In the genomic region with DNA sequence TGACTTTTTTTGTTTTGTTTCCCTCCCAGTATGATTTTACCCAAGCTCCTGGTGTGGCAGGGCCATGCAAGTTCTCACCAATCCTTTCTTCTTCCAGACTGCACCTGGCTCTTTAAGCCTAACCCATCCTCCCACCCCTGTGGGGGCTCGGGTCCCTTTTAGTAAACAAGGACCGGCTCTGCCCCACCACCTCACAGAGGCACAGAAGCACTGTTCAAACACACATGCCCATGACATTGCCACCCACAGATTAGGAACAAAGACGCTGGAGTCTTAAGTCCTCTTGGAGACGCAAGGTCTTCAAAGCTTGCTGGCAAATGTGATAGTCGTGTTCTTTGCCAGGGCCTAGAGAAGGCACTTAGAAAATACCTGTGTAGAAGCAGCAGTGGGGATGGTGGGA, we compare ENCODE assay signal across 21 cellular contexts.
"Had no signal": no experiment of that assay in that cellular context is flagged by ENCODE, and none has a peak within 500 bp of the region (broad histone marks: within the 10 kb centered on the region; RNA-seq: fewer than 3 reads in every experiment).

No MANE protein-coding gene starts in this region.

- H3K79me2 ChIP-seq: hepatocyte had no signal

- H2AFZ ChIP-seq: hepatocyte had no signal

- H3K4me3 ChIP-seq: dorsolateral prefrontal cortex, hepatocyte, lower lobe of right lung, suprapubic skin, upper lobe of left lung had no signal

- H3K27ac Mint-ChIP-seq: activated B cell treated with CpG ODN at 0.5 μM for 24 hours; activated CD4-positive, alpha-beta memory T cell treated with anti-CD3 and anti-CD28 coated beads, Interleukin-2, amount 10 ng/mL, durations not matched to agents 7 days and 5 days; activated CD8-positive, alpha-beta memory T cell treated with anti-CD3 and anti-CD28 coated beads, Interleukin-2, amount 10 ng/mL, durations not matched to agents 7 days and 5 days; activated naive CD8-positive, alpha-beta T cell treated with anti-CD3 and anti-CD28 coated beads, Interleukin-2, amount 10 ng/mL, durations not matched to agents 7 days and 5 days; activated T-helper 2 cell treated with anti-CD3 and anti-CD28 coated beads, Interferon-gamma antibody, Interleukin-2, Interleukin-4, amounts not matched to agents 10 μg/mL and 5 μg/mL and 100 μg/mL, durations not matched to agents 14 hours and 24 hours and 36 hours; natural killer cell; stimulated activated naive CD8-positive, alpha-beta T cell treated with anti-CD3 and anti-CD28 coated beads, Interleukin-15, Interleukin-2, amounts not matched to agents 100 ng/mL and 50 ng/mL, for 24 hours had no signal

- H3K27ac ChIP-seq: brain microvascular endothelial cell, foreskin keratinocyte, hepatocyte, lower lobe of right lung, suprapubic skin, upper lobe of left lung had no signal

- DNase-seq: activated B cell treated with CpG ODN at 0.5 μM for 24 hours; activated CD4-positive, alpha-beta memory T cell treated with anti-CD3 and anti-CD28 coated beads, Interleukin-2, amount 10 ng/mL, durations not matched to agents 7 days and 5 days; activated CD4-positive, alpha-beta T cell treated with anti-CD3 and anti-CD28 coated beads for 4 hours; activated CD8-positive, alpha-beta memory T cell treated with anti-CD3 and anti-CD28 coated beads, Interleukin-2, amount 10 ng/mL, durations not matched to agents 7 days and 5 days; activated naive CD4-positive, alpha-beta T cell treated with Interleukin-2 at 50 U/mL for 16 hours; activated naive CD8-positive, alpha-beta T cell treated with anti-CD3 and anti-CD28 coated beads, Interleukin-2, amount 10 ng/mL, durations not matched to agents 7 days and 5 days; amygdala; brain microvascular endothelial cell; central memory CD4-positive, alpha-beta T cell; dorsolateral prefrontal cortex; foreskin keratinocyte; lower lobe of right lung; natural killer cell; stimulated activated CD4-positive, alpha-beta T cell treated with anti-CD3 and anti-CD28 coated beads, Interleukin-12 subunit alpha, Interleukin-12 subunit beta, amount 100 ng/mL, for 4 hours; upper lobe of left lung had no signal

- H3K4me2 ChIP-seq: hepatocyte had no signal

- H3K9me3 Mint-ChIP-seq: activated B cell treated with CpG ODN at 0.5 μM for 24 hours; activated CD4-positive, alpha-beta memory T cell treated with anti-CD3 and anti-CD28 coated beads, Interleukin-2, amount 10 ng/mL, durations not matched to agents 7 days and 5 days; activated naive CD8-positive, alpha-beta T cell treated with anti-CD3 and anti-CD28 coated beads, Interleukin-2, amount 10 ng/mL, durations not matched to agents 7 days and 5 days; activated T-helper 2 cell treated with anti-CD3 and anti-CD28 coated beads, Interferon-gamma antibody, Interleukin-2, Interleukin-4, amounts not matched to agents 10 μg/mL and 5 μg/mL and 100 μg/mL, durations not matched to agents 14 hours and 24 hours and 36 hours; natural killer cell; stimulated activated naive CD8-positive, alpha-beta T cell treated with anti-CD3 and anti-CD28 coated beads, Interleukin-15, Interleukin-2, amounts not matched to agents 100 ng/mL and 50 ng/mL, for 24 hours had no signal

- H3K4me1 Mint-ChIP-seq: activated CD4-positive, alpha-beta memory T cell treated with anti-CD3 and anti-CD28 coated beads, Interleukin-2, amount 10 ng/mL, durations not matched to agents 7 days and 5 days; activated CD8-positive, alpha-beta memory T cell treated with anti-CD3 and anti-CD28 coated beads, Interleukin-2, amount 10 ng/mL, durations not matched to agents 7 days and 5 days; activated naive CD8-positive, alpha-beta T cell treated with anti-CD3 and anti-CD28 coated beads, Interleukin-2, amount 10 ng/mL, durations not matched to agents 7 days and 5 days; natural killer cell had no signal

- H3K4me3 Mint-ChIP-seq: activated B cell treated with CpG ODN at 0.5 μM for 24 hours; activated CD4-positive, alpha-beta memory T cell treated with anti-CD3 and anti-CD28 coated beads, Interleukin-2, amount 10 ng/mL, durations not matched to agents 7 days and 5 days; activated CD8-positive, alpha-beta memory T cell treated with anti-CD3 and anti-CD28 coated beads, Interleukin-2, amount 10 ng/mL, durations not matched to agents 7 days and 5 days; activated naive CD8-positive, alpha-beta T cell treated with anti-CD3 and anti-CD28 coated beads, Interleukin-2, amount 10 ng/mL, durations not matched to agents 7 days and 5 days; natural killer cell; stimulated activated naive CD8-positive, alpha-beta T cell treated with anti-CD3 and anti-CD28 coated beads, Interleukin-15, Interleukin-2, amounts not matched to agents 100 ng/mL and 50 ng/mL, for 24 hours had no signal

- H3K9me3 ChIP-seq: lower lobe of right lung, suprapubic skin, upper lobe of left lung had no signal

- H3K27me3 Mint-ChIP-seq: activated B cell treated with CpG ODN at 0.5 μM for 24 hours; activated CD4-positive, alpha-beta memory T cell treated with anti-CD3 and anti-CD28 coated beads, Interleukin-2, amount 10 ng/mL, durations not matched to agents 7 days and 5 days; activated CD8-positive, alpha-beta memory T cell treated with anti-CD3 and anti-CD28 coated beads, Interleukin-2, amount 10 ng/mL, durations not matched to agents 7 days and 5 days; stimulated activated naive CD8-positive, alpha-beta T cell treated with anti-CD3 and anti-CD28 coated beads, Interleukin-15, Interleukin-2, amounts not matched to agents 100 ng/mL and 50 ng/mL, for 24 hours had no signal

- H3K27me3 ChIP-seq: brain microvascular endothelial cell, dorsolateral prefrontal cortex, foreskin keratinocyte, hepatocyte, suprapubic skin, upper lobe of left lung had no signal

- FAIRE-seq: colon, keratinocyte had no signal
